ENCODE assay signal across 1 cellular context in the genomic region with DNA sequence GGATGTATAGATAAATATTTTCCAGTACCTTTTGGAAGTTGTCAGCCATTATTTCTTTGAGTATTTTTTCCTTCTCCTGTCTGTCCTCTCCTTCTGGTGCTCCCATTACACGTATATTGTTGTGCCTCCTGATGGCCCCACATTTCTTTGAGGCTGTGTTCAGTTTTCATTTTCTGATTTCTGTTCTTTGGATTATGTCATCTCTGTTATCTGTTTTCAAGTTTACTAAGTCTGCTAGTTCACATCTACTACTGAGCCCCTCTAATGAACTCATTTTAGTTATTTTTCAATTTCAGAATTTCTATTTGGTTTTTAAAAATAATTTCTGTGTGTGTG.
A peak's percentile ranks its signal among the peaks of the same experiment; 100 is the strongest.
TF ChIP-seq lines count a peak whose summit lies in the region.

No MANE protein-coding gene starts in this region.

TF ChIP-seq in GM12878, 131 proteins besides CTCF, POLR2A, EP300 and RAD21 (continued from another document):
- TF ChIP-seq, protein P1, sequence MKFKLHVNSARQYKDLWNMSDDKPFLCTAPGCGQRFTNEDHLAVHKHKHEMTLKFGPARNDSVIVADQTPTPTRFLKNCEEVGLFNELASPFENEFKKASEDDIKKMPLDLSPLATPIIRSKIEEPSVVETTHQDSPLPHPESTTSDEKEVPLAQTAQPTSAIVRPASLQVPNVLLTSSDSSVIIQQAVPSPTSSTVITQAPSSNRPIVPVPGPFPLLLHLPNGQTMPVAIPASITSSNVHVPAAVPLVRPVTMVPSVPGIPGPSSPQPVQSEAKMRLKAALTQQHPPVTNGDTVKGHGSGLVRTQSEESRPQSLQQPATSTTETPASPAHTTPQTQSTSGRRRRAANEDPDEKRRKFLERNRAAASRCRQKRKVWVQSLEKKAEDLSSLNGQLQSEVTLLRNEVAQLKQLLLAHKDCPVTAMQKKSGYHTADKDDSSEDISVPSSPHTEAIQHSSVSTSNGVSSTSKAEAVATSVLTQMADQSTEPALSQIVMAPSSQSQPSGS (IDR thresholded peaks at IDR 0.05; ENCODE audit: low read length) = peak; percentile 70; the same call in 1 of the 2 replicates
